20 cellular contexts compared by ENCODE assay signal in the genomic region with DNA sequence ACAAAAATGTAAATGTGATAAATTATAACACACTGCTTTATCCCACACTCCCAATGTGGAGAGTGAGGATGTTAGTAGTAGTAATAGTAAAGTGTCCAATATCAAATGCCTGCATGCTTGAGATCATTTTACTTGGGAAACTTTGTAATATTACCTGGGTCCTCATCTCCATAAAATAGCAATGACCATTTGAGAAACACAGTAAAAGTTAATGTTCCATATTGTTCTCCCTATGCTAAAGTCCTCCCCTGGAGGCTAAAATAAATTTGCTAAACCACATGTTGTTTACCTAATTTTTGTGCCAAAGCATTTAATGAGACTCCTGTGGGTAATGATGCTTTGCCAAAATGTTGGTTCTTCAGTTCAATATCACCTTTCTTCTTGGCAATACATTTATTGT.
"Had no signal": no experiment of that assay in that cellular context is flagged by ENCODE, and none has a peak within 500 bp of the region (broad histone marks: within the 10 kb centered on the region; RNA-seq: fewer than 3 reads in every experiment).

No MANE protein-coding gene starts in this region.

- DNase-seq: colonic mucosa; effector CD8-positive, alpha-beta T cell; endodermal cell; foreskin fibroblast; heart left ventricle; left cardiac atrium; left ventricle myocardium inferior; lower lobe of right lung; naive thymus-derived CD8-positive, alpha-beta T cell; occipital lobe; ovary; posterior cingulate gyrus; psoas muscle; retina; right lobe of liver; small intestine; stimulated activated CD4-positive, alpha-beta T cell treated with anti-CD3 and anti-CD28 coated beads, Interleukin-15, amount 100 ng/mL, for 24 hours; stimulated activated CD4-positive, alpha-beta T cell treated with anti-CD3 and anti-CD28 coated beads, Interleukin-2, amount 100 ng/mL, for 48 hours; stimulated activated naive B cell treated with anti-CD40 and anti-IgM and Interleukin-4, amounts not matched to agents 10 μg/mL and 1 μg/mL and 100 μg/mL, for 72 hours; upper lobe of left lung had no signal
